24 cellular contexts compared by ENCODE assay signal in the genomic region with DNA sequence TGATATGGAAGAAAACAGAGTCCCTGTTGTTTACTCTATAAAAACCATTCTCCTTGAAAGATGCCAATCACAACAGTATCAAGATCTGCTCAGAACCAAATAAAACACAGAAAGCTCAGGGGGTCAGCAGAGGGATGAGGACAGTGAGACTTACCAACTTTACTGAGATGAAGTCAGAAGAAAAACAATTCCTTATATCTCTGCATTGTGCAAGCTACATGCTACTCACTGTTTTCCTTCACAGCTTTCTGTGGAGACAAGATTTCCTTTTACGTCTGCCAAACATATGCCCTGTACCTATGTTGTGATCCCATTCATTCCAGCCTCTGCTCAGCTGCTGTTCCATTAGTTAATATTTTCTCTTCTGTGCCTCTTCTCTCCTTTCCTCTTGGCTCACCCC.
A peak's percentile ranks its signal among the peaks of the same experiment; 100 is the strongest.
DNase-seq lines count a peak whose midpoint lies in the region; ATAC-seq and TF ChIP-seq lines count a peak whose summit lies in the region.
"Had no signal": no experiment of that assay in that cellular context is flagged by ENCODE, and none has a peak within 500 bp of the region (broad histone marks: within the 10 kb centered on the region; RNA-seq: fewer than 3 reads in every experiment).

No MANE protein-coding gene starts in this region.

- no peak overlapping the region for H3K4me3 Mint-ChIP-seq in effector memory CD8-positive, alpha-beta T cell
- H3K4me3 Mint-ChIP-seq: activated CD8-positive, alpha-beta T cell treated with anti-CD3 and anti-CD28 coated beads, Interleukin-2, amount 10 ng/mL, durations not matched to agents 7 days and 5 days; activated naive CD8-positive, alpha-beta T cell treated with anti-CD3 and anti-CD28 coated beads for 36 hours; T-helper 1 cell treated with Interleukin-12 subunit alpha and Interleukin-12 subunit beta and Interleukin-4 antibody, amounts not matched to agents 30 μg/mL and 1 μg/mL, for 36 hours had no signal

- ATAC-seq in Right ventricle myocardium inferior (no peak), psoas muscle (no peak)
- ATAC-seq in effector memory CD8-positive, alpha-beta T cell (replicated peaks): no peak
- ATAC-seq: activated CD8-positive, alpha-beta T cell treated with anti-CD3 and anti-CD28 coated beads, Interleukin-2, amount 10 ng/mL, durations not matched to agents 7 days and 5 days; left colon had no signal

- intact Hi-C loops in left ventricle myocardium inferior (cut with micrococcal nuclease): no loop called here
- intact Hi-C loops in Right ventricle myocardium inferior (cut with DNase I): no loop called here
- intact Hi-C loops in psoas muscle (cut with DNase I): no loop called here

- H3K36me3 Mint-ChIP-seq in effector memory CD8-positive, alpha-beta T cell (ENCODE audit: insufficient read depth): no peaks in the 10 kb centered on the region
- H3K36me3 Mint-ChIP-seq: activated naive CD8-positive, alpha-beta T cell treated with anti-CD3 and anti-CD28 coated beads for 36 hours; CD14-positive monocyte had no signal

- H3K4me3 ChIP-seq in left ventricle myocardium inferior: no peak overlapping the region
- H3K4me3 ChIP-seq in fibroblast of mammary gland (ENCODE audit: control insufficient read depth, low read depth, low read length): no peak overlapping the region
- H3K4me3 ChIP-seq in psoas muscle: no peak overlapping the region

- H3K36me3 ChIP-seq in left ventricle myocardium inferior: no peaks in the 10 kb centered on the region
- no peaks in the 10 kb centered on the region for H3K36me3 ChIP-seq in psoas muscle (ENCODE audit: insufficient read depth in 1 of 2, low read depth in 1 of 2)

- peaks cover 9 to 29% of the 10 kb centered on the region in 2 donors for H3K27me3 Mint-ChIP-seq in effector memory CD8-positive, alpha-beta T cell

- WGBS in psoas muscle, 3 donors: 83 to 95% (median 94%) methylated on average over 1 of the region's 1 CpG

- H3K27me3 ChIP-seq in left ventricle myocardium inferior (ENCODE audit: low read depth) (no peaks in the 10 kb centered on the region), psoas muscle (ENCODE audit: insufficient read depth in 3 of 3, low read length in 2 of 3) (no peaks in the 10 kb centered on the region)

- H3K9me3 ChIP-seq in left ventricle myocardium inferior (replicated peaks): no peaks in the 10 kb centered on the region
- no peaks in the 10 kb centered on the region for H3K9me3 ChIP-seq in psoas muscle

- no peaks in the 10 kb centered on the region for H3K9me3 Mint-ChIP-seq in effector memory CD8-positive, alpha-beta T cell
- H3K9me3 Mint-ChIP-seq: activated naive CD8-positive, alpha-beta T cell treated with anti-CD3 and anti-CD28 coated beads for 36 hours; T-helper 1 cell treated with Interleukin-12 subunit alpha and Interleukin-12 subunit beta and Interleukin-4 antibody, amounts not matched to agents 30 μg/mL and 1 μg/mL, for 36 hours had no signal

- H3K4me1 ChIP-seq in left ventricle myocardium inferior (peaks cover 86% of the 10 kb centered on the region), psoas muscle (peaks cover 8% of the 10 kb centered on the region)

- H3K27ac Mint-ChIP-seq in effector memory CD8-positive, alpha-beta T cell: no peak overlapping the region
- H3K27ac Mint-ChIP-seq: activated CD8-positive, alpha-beta T cell treated with anti-CD3 and anti-CD28 coated beads, Interleukin-2, amount 10 ng/mL, durations not matched to agents 7 days and 5 days; activated naive CD8-positive, alpha-beta T cell treated with anti-CD3 and anti-CD28 coated beads for 36 hours; CD14-positive monocyte; T-helper 1 cell treated with Interleukin-12 subunit alpha and Interleukin-12 subunit beta and Interleukin-4 antibody, amounts not matched to agents 30 μg/mL and 1 μg/mL, for 36 hours had no signal

- DNase-seq in left ventricle myocardium inferior: no peak
- DNase-seq in Right ventricle myocardium inferior (ENCODE audit: missing footprints): no peak
- peak; percentile 71 for DNase-seq in fibroblast of mammary gland (ENCODE audit: low read depth)
- DNase-seq in psoas muscle: no peak
- DNase-seq in ACHN: no peak
- no peak for DNase-seq in activated CD4-positive, alpha-beta T cell treated with anti-CD3 and anti-CD28 coated beads for 4 hours
- no peak for DNase-seq in H4 (ENCODE audit: low spot score)
- DNase-seq in effector memory CD8-positive, alpha-beta T cell: no peak
- DNase-seq: activated CD8-positive, alpha-beta T cell treated with anti-CD3 and anti-CD28 coated beads, Interleukin-2, amount 10 ng/mL, durations not matched to agents 7 days and 5 days; activated naive CD8-positive, alpha-beta T cell treated with anti-CD3 and anti-CD28 coated beads for 36 hours; activated T-cell treated with anti-CD3 and anti-CD28 coated beads, Interleukin-2, amount 50 U/mL, for 48 hours; central memory CD4-positive, alpha-beta T cell; DMS53; Kasumi-1; left colon; NCI-H1092; NCI-H2081 treated with DMSO at 0.1 percent for 48 hours; NCI-H526 treated with DMSO at 0.1 percent for 48 hours; occipital lobe; small intestine; stimulated activated CD4-positive, alpha-beta T cell treated with anti-CD3 and anti-CD28 coated beads, Interleukin-4, amount 100 ng/mL, for 24 hours; WERI-Rb-1 had no signal

- H3K27ac ChIP-seq in left ventricle myocardium inferior (replicated peaks): peak overlapping the region; percentile 82
- peak overlapping the region; percentile 48 for H3K27ac ChIP-seq in psoas muscle
- H3K27ac ChIP-seq: WERI-Rb-1 had no signal

- in situ Hi-C loops in ACHN (cut with HindIII; ENCODE audit: low pct_ligation_motif_present, low pct_unique_long_range_greater_than_20kb, low sequenced_read_pairs): no loop called here

- TF ChIP-seq CTCF in left ventricle myocardium inferior (IDR thresholded peaks at IDR 0.05; ENCODE audit: borderline replicate concordance) (no peak), fibroblast of mammary gland (conservative IDR thresholded peaks at IDR 0.05; ENCODE audit: control insufficient read depth, insufficient read depth, low read depth, low read length) (no peak), psoas muscle (IDR thresholded peaks at IDR 0.05) (no peak)

- no peaks in the 10 kb centered on the region for H3K4me1 Mint-ChIP-seq in effector memory CD8-positive, alpha-beta T cell (ENCODE audit: low read depth in 2 of 2)
